25 cellular contexts compared by ENCODE assay signal in genomic region chr15:100426893-100427292, GRCh38.
"Had no signal": no experiment of that assay in that cellular context is flagged by ENCODE, and none has a peak within 500 bp of the region (broad histone marks: within the 10 kb centered on the region; RNA-seq: fewer than 3 reads in every experiment).

No MANE protein-coding gene starts in this region.

- H3K27ac ChIP-seq: esophagus squamous epithelium, hepatocyte, ovary, sigmoid colon, skin epidermis, spleen, thoracic aorta, transverse colon, upper lobe of right lung, uterus had no signal

- H3K9me3 ChIP-seq: ovary had no signal

- H3K4me3 ChIP-seq: esophagus squamous epithelium, hepatocyte, ovary, sigmoid colon, skin epidermis, spleen, thoracic aorta, transverse colon, upper lobe of right lung, uterus had no signal

- H3K4me1 ChIP-seq: esophagus squamous epithelium, sigmoid colon, spleen, transverse colon, upper lobe of right lung, uterus had no signal

- ATAC-seq: effector memory CD8-positive, alpha-beta T cell; naive thymus-derived CD4-positive, alpha-beta T cell; stimulated activated naive B cell treated with anti-CD40 and anti-IgM and Interleukin-4, amounts not matched to agents 10 μg/mL and 1 μg/mL and 100 μg/mL, for 72 hours; upper lobe of right lung had no signal

- DNase-seq: caudate nucleus; cerebellar nuclear complex; cortex of kidney; effector memory CD8-positive, alpha-beta T cell; erythroblast; esophagus squamous epithelium; foreskin melanocyte; head of caudate nucleus; immature natural killer cell; islet precursor cell; kidney glomerular epithelial cell; mesenchymal stem cell; midbrain; naive thymus-derived CD4-positive, alpha-beta T cell; occipital lobe; ovary; sigmoid colon; spleen; stimulated activated naive B cell treated with anti-CD40 and anti-IgM and Interleukin-4, amounts not matched to agents 10 μg/mL and 1 μg/mL and 100 μg/mL, for 72 hours; transverse colon; upper lobe of right lung; uterus had no signal

- H3K27me3 ChIP-seq: esophagus squamous epithelium, hepatocyte, ovary, sigmoid colon, spleen, transverse colon, upper lobe of right lung, uterus had no signal

- H3K36me3 ChIP-seq: ovary, sigmoid colon, spleen, thoracic aorta, transverse colon, upper lobe of right lung, uterus had no signal
